Comparison of ENCODE assay signal across 1 cellular context in genomic region chr17:16380640-16381495, GRCh38.
TF ChIP-seq lines count a peak whose summit lies in the region.

UBB (plus strand) TSS chr17:16381091; CDS start chr17:16381908, 817 bp downstream.

TF ChIP-seq in HEK293, 187 proteins besides CTCF, POLR2A, EP300 and RAD21 (continued from another document and continues in another):
- TF ChIP-seq, protein P1, sequence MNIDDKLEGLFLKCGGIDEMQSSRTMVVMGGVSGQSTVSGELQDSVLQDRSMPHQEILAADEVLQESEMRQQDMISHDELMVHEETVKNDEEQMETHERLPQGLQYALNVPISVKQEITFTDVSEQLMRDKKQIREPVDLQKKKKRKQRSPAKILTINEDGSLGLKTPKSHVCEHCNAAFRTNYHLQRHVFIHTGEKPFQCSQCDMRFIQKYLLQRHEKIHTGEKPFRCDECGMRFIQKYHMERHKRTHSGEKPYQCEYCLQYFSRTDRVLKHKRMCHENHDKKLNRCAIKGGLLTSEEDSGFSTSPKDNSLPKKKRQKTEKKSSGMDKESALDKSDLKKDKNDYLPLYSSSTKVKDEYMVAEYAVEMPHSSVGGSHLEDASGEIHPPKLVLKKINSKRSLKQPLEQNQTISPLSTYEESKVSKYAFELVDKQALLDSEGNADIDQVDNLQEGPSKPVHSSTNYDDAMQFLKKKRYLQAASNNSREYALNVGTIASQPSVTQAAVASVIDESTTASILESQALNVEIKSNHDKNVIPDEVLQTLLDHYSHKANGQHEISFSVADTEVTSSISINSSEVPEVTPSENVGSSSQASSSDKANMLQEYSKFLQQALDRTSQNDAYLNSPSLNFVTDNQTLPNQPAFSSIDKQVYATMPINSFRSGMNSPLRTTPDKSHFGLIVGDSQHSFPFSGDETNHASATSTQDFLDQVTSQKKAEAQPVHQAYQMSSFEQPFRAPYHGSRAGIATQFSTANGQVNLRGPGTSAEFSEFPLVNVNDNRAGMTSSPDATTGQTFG (tag by site-specific recombination; IDR thresholded peaks at IDR 0.05; ENCODE audit: borderline replicate concordance) = peak; percentile 83; the same call in 1 of the 2 replicates
- TF ChIP-seq ZNF341 (tag by site-specific recombination; IDR thresholded peaks at IDR 0.05; ENCODE audit: low read depth) (no peak; the same call in 1 of the 2 replicates), ZNF112 (tag by site-specific recombination; IDR thresholded peaks at IDR 0.05) (no peak), ZNF830 (tag by site-specific recombination; IDR thresholded peaks at IDR 0.05; ENCODE audit: low read depth) (no peak), ZNF629 (tag by site-specific recombination; IDR thresholded peaks at IDR 0.05) (peak; percentile 95), HOXC10 (CRISPR knock-in tag; IDR thresholded peaks at IDR 0.05) (no peak), ZNF777 (tag by site-specific recombination; IDR thresholded peaks at IDR 0.05; ENCODE audit: borderline replicate concordance) (peak; percentile 59; the same call in 1 of the 2 replicates), ZNF626 (tag by site-specific recombination; IDR thresholded peaks at IDR 0.05) (no peak), IKZF3 (tag by site-specific recombination; IDR thresholded peaks at IDR 0.05) (no peak), REPIN1 (tag by site-specific recombination; IDR thresholded peaks at IDR 0.05; ENCODE audit: low read depth) (peak; percentile 75; the same call in 1 of the 2 replicates), ZIC2 (tag by site-specific recombination; IDR thresholded peaks at IDR 0.05) (peak; percentile 64), ZFP41 (tag by site-specific recombination; IDR thresholded peaks at IDR 0.05; ENCODE audit: borderline replicate concordance) (no peak), ZNF510 (tag by site-specific recombination; IDR thresholded peaks at IDR 0.05; ENCODE audit: insufficient replicate concordance) (no peak), GFI1B (tag by site-specific recombination; IDR thresholded peaks at IDR 0.05) (no peak), ZFHX2 (tag by site-specific recombination; conservative IDR thresholded peaks at IDR 0.05) (peak; percentile 91), BCL11A (tag by site-specific recombination; IDR thresholded peaks at IDR 0.05; ENCODE audit: low read depth) (no peak), ZNF624 (tag by site-specific recombination; IDR thresholded peaks at IDR 0.05) (0 out of 2 replicates have a peak, but pooled peaks have one; percentile 12), KLF1 (tag by site-specific recombination; IDR thresholded peaks at IDR 0.05) (peak; percentile 93), KLF17 (tag by site-specific recombination; IDR thresholded peaks at IDR 0.05) (peak; percentile 97; the same call in 1 of the 2 replicates), BCL11B (tag by site-specific recombination; IDR thresholded peaks at IDR 0.05; ENCODE audit: low read depth) (peak; percentile 40; the same call in 1 of the 2 replicates), ZNF548 (tag by site-specific recombination; IDR thresholded peaks at IDR 0.05) (no peak; the same call in 1 of the 2 replicates), ZFP3 (tag by site-specific recombination; IDR thresholded peaks at IDR 0.05; ENCODE audit: low read depth) (no peak; the same call in 1 of the 2 replicates), ZNF768 (tag by site-specific recombination; IDR thresholded peaks at IDR 0.05) (no peak), PRDM6 (tag by site-specific recombination; IDR thresholded peaks at IDR 0.05) (no peak), ZNF19 (tag by site-specific recombination; IDR thresholded peaks at IDR 0.05; ENCODE audit: low read depth) (no peak), ZNF391 (tag by site-specific recombination; IDR thresholded peaks at IDR 0.05; ENCODE audit: borderline replicate concordance, low read depth) (peak; percentile 96), ZBTB8A (tag by site-specific recombination; IDR thresholded peaks at IDR 0.05) (peak; percentile 74; the same call in 1 of the 2 replicates), HOXD13 (CRISPR knock-in tag; IDR thresholded peaks at IDR 0.05; ENCODE audit: borderline replicate concordance) (no peak), ZBTB10 (tag by site-specific recombination; IDR thresholded peaks at IDR 0.05) (peak; percentile 82; the same call in 1 of the 2 replicates), TCF7L2 (IDR thresholded peaks at IDR 0.05; ENCODE audit: borderline replicate concordance, low read depth, low read length) (no peak)
- TF ChIP-seq, protein P2, sequence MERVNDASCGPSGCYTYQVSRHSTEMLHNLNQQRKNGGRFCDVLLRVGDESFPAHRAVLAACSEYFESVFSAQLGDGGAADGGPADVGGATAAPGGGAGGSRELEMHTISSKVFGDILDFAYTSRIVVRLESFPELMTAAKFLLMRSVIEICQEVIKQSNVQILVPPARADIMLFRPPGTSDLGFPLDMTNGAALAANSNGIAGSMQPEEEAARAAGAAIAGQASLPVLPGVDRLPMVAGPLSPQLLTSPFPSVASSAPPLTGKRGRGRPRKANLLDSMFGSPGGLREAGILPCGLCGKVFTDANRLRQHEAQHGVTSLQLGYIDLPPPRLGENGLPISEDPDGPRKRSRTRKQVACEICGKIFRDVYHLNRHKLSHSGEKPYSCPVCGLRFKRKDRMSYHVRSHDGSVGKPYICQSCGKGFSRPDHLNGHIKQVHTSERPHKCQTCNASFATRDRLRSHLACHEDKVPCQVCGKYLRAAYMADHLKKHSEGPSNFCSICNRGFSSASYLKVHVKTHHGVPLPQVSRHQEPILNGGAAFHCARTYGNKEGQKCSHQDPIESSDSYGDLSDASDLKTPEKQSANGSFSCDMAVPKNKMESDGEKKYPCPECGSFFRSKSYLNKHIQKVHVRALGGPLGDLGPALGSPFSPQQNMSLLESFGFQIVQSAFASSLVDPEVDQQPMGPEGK (tag by site-specific recombination; IDR thresholded peaks at IDR 0.05) = peak; percentile 95
- TF ChIP-seq, protein P3, sequence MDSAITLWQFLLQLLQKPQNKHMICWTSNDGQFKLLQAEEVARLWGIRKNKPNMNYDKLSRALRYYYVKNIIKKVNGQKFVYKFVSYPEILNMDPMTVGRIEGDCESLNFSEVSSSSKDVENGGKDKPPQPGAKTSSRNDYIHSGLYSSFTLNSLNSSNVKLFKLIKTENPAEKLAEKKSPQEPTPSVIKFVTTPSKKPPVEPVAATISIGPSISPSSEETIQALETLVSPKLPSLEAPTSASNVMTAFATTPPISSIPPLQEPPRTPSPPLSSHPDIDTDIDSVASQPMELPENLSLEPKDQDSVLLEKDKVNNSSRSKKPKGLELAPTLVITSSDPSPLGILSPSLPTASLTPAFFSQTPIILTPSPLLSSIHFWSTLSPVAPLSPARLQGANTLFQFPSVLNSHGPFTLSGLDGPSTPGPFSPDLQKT (IDR thresholded peaks at IDR 0.05; ENCODE audit: borderline replicate concordance, low read depth, low read length) = no peak
- TF ChIP-seq, protein P4, sequence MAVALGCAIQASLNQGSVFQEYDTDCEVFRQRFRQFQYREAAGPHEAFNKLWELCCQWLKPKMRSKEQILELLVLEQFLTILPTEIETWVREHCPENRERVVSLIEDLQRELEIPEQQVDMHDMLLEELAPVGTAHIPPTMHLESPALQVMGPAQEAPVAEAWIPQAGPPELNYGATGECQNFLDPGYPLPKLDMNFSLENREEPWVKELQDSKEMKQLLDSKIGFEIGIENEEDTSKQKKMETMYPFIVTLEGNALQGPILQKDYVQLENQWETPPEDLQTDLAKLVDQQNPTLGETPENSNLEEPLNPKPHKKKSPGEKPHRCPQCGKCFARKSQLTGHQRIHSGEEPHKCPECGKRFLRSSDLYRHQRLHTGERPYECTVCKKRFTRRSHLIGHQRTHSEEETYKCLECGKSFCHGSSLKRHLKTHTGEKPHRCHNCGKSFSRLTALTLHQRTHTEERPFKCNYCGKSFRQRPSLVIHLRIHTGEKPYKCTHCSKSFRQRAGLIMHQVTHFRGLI (tag by site-specific recombination; IDR thresholded peaks at IDR 0.05) = peak; percentile 92
- TF ChIP-seq, protein P5, sequence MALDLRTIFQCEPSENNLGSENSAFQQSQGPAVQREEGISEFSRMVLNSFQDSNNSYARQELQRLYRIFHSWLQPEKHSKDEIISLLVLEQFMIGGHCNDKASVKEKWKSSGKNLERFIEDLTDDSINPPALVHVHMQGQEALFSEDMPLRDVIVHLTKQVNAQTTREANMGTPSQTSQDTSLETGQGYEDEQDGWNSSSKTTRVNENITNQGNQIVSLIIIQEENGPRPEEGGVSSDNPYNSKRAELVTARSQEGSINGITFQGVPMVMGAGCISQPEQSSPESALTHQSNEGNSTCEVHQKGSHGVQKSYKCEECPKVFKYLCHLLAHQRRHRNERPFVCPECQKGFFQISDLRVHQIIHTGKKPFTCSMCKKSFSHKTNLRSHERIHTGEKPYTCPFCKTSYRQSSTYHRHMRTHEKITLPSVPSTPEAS (tag by site-specific recombination; IDR thresholded peaks at IDR 0.05) = peak; percentile 60
- TF ChIP-seq, protein P6, sequence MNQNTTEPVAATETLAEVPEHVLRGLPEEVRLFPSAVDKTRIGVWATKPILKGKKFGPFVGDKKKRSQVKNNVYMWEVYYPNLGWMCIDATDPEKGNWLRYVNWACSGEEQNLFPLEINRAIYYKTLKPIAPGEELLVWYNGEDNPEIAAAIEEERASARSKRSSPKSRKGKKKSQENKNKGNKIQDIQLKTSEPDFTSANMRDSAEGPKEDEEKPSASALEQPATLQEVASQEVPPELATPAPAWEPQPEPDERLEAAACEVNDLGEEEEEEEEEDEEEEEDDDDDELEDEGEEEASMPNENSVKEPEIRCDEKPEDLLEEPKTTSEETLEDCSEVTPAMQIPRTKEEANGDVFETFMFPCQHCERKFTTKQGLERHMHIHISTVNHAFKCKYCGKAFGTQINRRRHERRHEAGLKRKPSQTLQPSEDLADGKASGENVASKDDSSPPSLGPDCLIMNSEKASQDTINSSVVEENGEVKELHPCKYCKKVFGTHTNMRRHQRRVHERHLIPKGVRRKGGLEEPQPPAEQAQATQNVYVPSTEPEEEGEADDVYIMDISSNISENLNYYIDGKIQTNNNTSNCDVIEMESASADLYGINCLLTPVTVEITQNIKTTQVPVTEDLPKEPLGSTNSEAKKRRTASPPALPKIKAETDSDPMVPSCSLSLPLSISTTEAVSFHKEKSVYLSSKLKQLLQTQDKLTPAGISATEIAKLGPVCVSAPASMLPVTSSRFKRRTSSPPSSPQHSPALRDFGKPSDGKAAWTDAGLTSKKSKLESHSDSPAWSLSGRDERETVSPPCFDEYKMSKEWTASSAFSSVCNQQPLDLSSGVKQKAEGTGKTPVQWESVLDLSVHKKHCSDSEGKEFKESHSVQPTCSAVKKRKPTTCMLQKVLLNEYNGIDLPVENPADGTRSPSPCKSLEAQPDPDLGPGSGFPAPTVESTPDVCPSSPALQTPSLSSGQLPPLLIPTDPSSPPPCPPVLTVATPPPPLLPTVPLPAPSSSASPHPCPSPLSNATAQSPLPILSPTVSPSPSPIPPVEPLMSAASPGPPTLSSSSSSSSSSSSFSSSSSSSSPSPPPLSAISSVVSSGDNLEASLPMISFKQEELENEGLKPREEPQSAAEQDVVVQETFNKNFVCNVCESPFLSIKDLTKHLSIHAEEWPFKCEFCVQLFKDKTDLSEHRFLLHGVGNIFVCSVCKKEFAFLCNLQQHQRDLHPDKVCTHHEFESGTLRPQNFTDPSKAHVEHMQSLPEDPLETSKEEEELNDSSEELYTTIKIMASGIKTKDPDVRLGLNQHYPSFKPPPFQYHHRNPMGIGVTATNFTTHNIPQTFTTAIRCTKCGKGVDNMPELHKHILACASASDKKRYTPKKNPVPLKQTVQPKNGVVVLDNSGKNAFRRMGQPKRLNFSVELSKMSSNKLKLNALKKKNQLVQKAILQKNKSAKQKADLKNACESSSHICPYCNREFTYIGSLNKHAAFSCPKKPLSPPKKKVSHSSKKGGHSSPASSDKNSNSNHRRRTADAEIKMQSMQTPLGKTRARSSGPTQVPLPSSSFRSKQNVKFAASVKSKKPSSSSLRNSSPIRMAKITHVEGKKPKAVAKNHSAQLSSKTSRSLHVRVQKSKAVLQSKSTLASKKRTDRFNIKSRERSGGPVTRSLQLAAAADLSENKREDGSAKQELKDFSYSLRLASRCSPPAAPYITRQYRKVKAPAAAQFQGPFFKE (tag by site-specific recombination; IDR thresholded peaks at IDR 0.05; ENCODE audit: borderline replicate concordance) = no peak
